13 cellular contexts compared by ENCODE assay signal in genomic region chr7:29480456-29480855, GRCh38.
DNase-seq lines count a peak whose midpoint lies in the region; ATAC-seq, FAIRE-seq and TF ChIP-seq lines count a peak whose summit lies in the region.
"Had no signal": no experiment of that assay in that cellular context is flagged by ENCODE, and none has a peak within 500 bp of the region (broad histone marks: within the 10 kb centered on the region; RNA-seq: fewer than 3 reads in every experiment).

No MANE protein-coding gene starts in this region.

- ATAC-seq in left ventricle myocardium superior (peak; percentile 86), omental fat pad (ENCODE audit: low FRiP score) (peak; percentile 79), GM21717 (IDR thresholded peaks at IDR 0.05; ENCODE audit: unreplicated experiment) (no peak), HG02981 (IDR thresholded peaks at IDR 0.05; ENCODE audit: unreplicated experiment) (no peak)

- no peak overlapping the region for H3K27ac Mint-ChIP-seq in CD4-positive, alpha-beta memory T cell
- H3K27ac Mint-ChIP-seq: B cell had no signal

- H3K27me3 ChIP-seq in CD4-positive, alpha-beta memory T cell (ENCODE audit: insufficient read depth, low read length) = no peaks in the 10 kb centered on the region
- H3K27me3 ChIP-seq: tibial nerve had no signal

- no peak for DNase-seq in D721Med (ENCODE audit: insufficient read length, low spot score)
- DNase-seq in SHP77 treated with DMSO at 0.1 percent for 48 hours (lab: John Stamatoyannopoulos, UW) = peak; percentile 68
- DNase-seq in left ventricle myocardium superior = no peak
- DNase-seq in omental fat pad (ENCODE audit: low spot score) = no peak
- DNase-seq in NOMO-1 treated with DMSO at 0.1 percent for 48 hours (lab: John Stamatoyannopoulos, UW; ENCODE audit: unreplicated experiment) = no peak
- no peak for DNase-seq in CD4-positive, alpha-beta memory T cell
- DNase-seq: RPMI8226 had no signal

- H3K36me3 ChIP-seq in CD4-positive, alpha-beta memory T cell (ENCODE audit: insufficient read depth, low read length) = no peaks in the 10 kb centered on the region
- H3K36me3 ChIP-seq: tibial nerve had no signal

- H3K4me3 ChIP-seq in CD4-positive, alpha-beta memory T cell (ENCODE audit: low read length in 2 of 2) = no peak overlapping the region

- H3K9me3 Mint-ChIP-seq in CD4-positive, alpha-beta memory T cell = no peaks in the 10 kb centered on the region

- no peaks in the 10 kb centered on the region for H3K4me1 ChIP-seq in CD4-positive, alpha-beta memory T cell (ENCODE audit: insufficient read depth, low read length)

- H3K27me3 Mint-ChIP-seq in CD4-positive, alpha-beta memory T cell = no peaks in the 10 kb centered on the region

- POLR2A ChIA-PET in CD4-positive, alpha-beta memory T cell (lab: Charles Lee; ENCODE audit: partially characterized antibody) = no interaction called here

- no peak overlapping the region for H3K27ac ChIP-seq in CD4-positive, alpha-beta memory T cell (ENCODE audit: low read depth, low read length)

- intact Hi-C loops in left ventricle myocardium superior (cut with micrococcal nuclease) = no loop called here
- intact Hi-C loops in CD4-positive, alpha-beta memory T cell (cut with micrococcal nuclease) = no loop called here

- CTCF ChIA-PET in CD4-positive, alpha-beta memory T cell (lab: Charles Lee; ENCODE audit: partially characterized antibody) = no interaction called here

- H3K4me1 Mint-ChIP-seq in CD4-positive, alpha-beta memory T cell = peaks cover 0 to 2% (median 0%) of the 10 kb centered on the region in 4 donors
- H3K4me1 Mint-ChIP-seq: B cell had no signal

- H3K36me3 Mint-ChIP-seq in CD4-positive, alpha-beta memory T cell = no peaks in the 10 kb centered on the region

- peak; percentile 64 for FAIRE-seq in D721Med (lab: Jason Lieb, UNC)
- FAIRE-seq: astrocyte, G401.6 had no signal

- TF ChIP-seq CTCF in D721Med (IDR thresholded peaks at IDR 0.05; ENCODE audit: insufficient read depth, missing control alignments) (no peak), omental fat pad (IDR thresholded peaks at IDR 0.05) (no peak)

- H3K9me3 ChIP-seq in CD4-positive, alpha-beta memory T cell (ENCODE audit: control insufficient read depth in 1 of 2, low read length in 2 of 2) = no peaks in the 10 kb centered on the region
- H3K9me3 ChIP-seq: tibial nerve had no signal

- no peak overlapping the region for H3K4me3 Mint-ChIP-seq in CD4-positive, alpha-beta memory T cell
- H3K4me3 Mint-ChIP-seq: B cell had no signal

Comparison
In these comparisons a context has a peak if more than half of its experiments do, and no peak if none do; other contexts are left out.
1. ATAC-seq: peak in left ventricle myocardium superior (single experiment) and omental fat pad (single experiment); none in GM21717 (single experiment) and HG02981 (single experiment).